Comparison of ENCODE assay signal across 1 cellular context in genomic region chr19:51552996-51553725, GRCh38.
TF ChIP-seq lines count a peak whose summit lies in the region.

No MANE protein-coding gene starts in this region.

TF ChIP-seq in K562, 482 proteins besides CTCF, POLR2A, EP300 and RAD21 (continued from another document and continues in another):
- TF ChIP-seq ZNF592 (IDR thresholded peaks at IDR 0.05) = 0 out of 2 replicates have a peak, but pooled peaks have one; percentile 25
- peak; percentile 29; the same call in 1 of the 2 replicates for TF ChIP-seq HCFC1 (IDR thresholded peaks at IDR 0.05; ENCODE audit: low read depth, low read length)
- peak in 1 of 2 experiments; percentile 17; a peak in 2 of 4 replicates for TF ChIP-seq TRIM24 (IDR thresholded peaks at IDR 0.05)
- no peak; the same call in 1 of the 2 replicates for TF ChIP-seq MGA (IDR thresholded peaks at IDR 0.05)
- peak; percentile 97 for TF ChIP-seq MXI1 (IDR thresholded peaks at IDR 0.05; ENCODE audit: low read depth, low read length)
- no peak for TF ChIP-seq ADNP (tag; IDR thresholded peaks at IDR 0.05)
- TF ChIP-seq SAP30 (IDR thresholded peaks at IDR 0.05; ENCODE audit: borderline replicate concordance, insufficient read depth, low read depth, low read length, poor library complexity, severe bottlenecking) = peak; percentile 95
- TF ChIP-seq STAT5B (CRISPR knock-in tag; IDR thresholded peaks at IDR 0.05) = no peak
- TF ChIP-seq MAZ (CRISPR knock-in tag; conservative IDR thresholded peaks at IDR 0.05 in 1 of 2, IDR thresholded peaks at IDR 0.05 in 1 of 2) = peak; percentile 58 to 94
- TF ChIP-seq ARID1B (IDR thresholded peaks at IDR 0.05) = peak; percentile 76
- no peak for TF ChIP-seq HDGF (IDR thresholded peaks at IDR 0.05)
- no peak for TF ChIP-seq KLF13 (tag; IDR thresholded peaks at IDR 0.05; ENCODE audit: borderline replicate concordance, low read depth)
- no peak for TF ChIP-seq FOXA1 (IDR thresholded peaks at IDR 0.05; ENCODE audit: borderline replicate concordance)
- no peak for TF ChIP-seq LEF1 (IDR thresholded peaks at IDR 0.05)
- no peak for TF ChIP-seq CCAR2 (IDR thresholded peaks at IDR 0.05; ENCODE audit: low read depth, low read length)
- TF ChIP-seq PPARD (CRISPR knock-in tag; IDR thresholded peaks at IDR 0.05) = no peak
- TF ChIP-seq ZNF133 (CRISPR knock-in tag; IDR thresholded peaks at IDR 0.05) = no peak
- TF ChIP-seq ETV5 (CRISPR knock-in tag; IDR thresholded peaks at IDR 0.05; ENCODE audit: low read depth) = peak; percentile 91
- TF ChIP-seq SREBF1 (IDR thresholded peaks at IDR 0.05; ENCODE audit: borderline replicate concordance, low read depth, low read length) = no peak
- TF ChIP-seq SPI1 (IDR thresholded peaks at IDR 0.05; ENCODE audit: borderline replicate concordance, low read depth, low read length) = peak; percentile 74; the same call in 1 of the 2 replicates
- TF ChIP-seq BCOR (IDR thresholded peaks at IDR 0.05) = no peak
- TF ChIP-seq ZNF239 (CRISPR knock-in tag; IDR thresholded peaks at IDR 0.05) = no peak
- no peak for TF ChIP-seq CBX8 (IDR thresholded peaks at IDR 0.05; ENCODE audit: borderline replicate concordance, extremely low read depth, low read depth, low read length, poor library complexity, severe bottlenecking)
- no peak for TF ChIP-seq KLF6 (CRISPR knock-in tag; IDR thresholded peaks at IDR 0.05; ENCODE audit: borderline replicate concordance)
- TF ChIP-seq XRCC3 (IDR thresholded peaks at IDR 0.05) = no peak
- no peak for TF ChIP-seq PHF8 (IDR thresholded peaks at IDR 0.05; ENCODE audit: borderline replicate concordance, low read length)
- TF ChIP-seq HDAC6 (IDR thresholded peaks at IDR 0.05; ENCODE audit: low read depth, low read length) = no peak
- TF ChIP-seq SMARCE1 (IDR thresholded peaks at IDR 0.05) = peak; percentile 53; the same call in 1 of the 2 replicates
- TF ChIP-seq SMAD1 (IDR thresholded peaks at IDR 0.05; ENCODE audit: low read depth, low read length, partially characterized antibody) = no peak
- no peak for TF ChIP-seq KLF1 (tag; IDR thresholded peaks at IDR 0.05)
- TF ChIP-seq AFF4 (CRISPR knock-in tag; IDR thresholded peaks at IDR 0.05) = peak; percentile 96
- TF ChIP-seq ZFP36 (IDR thresholded peaks at IDR 0.05; ENCODE audit: low read depth, low read length, partially characterized antibody) = no peak
- no peak for TF ChIP-seq PCBP2 (IDR thresholded peaks at IDR 0.05; ENCODE audit: low read depth, low read length, poor library complexity, severe bottlenecking)
- TF ChIP-seq MTA2 (IDR thresholded peaks at IDR 0.05; ENCODE audit: low read depth) = no peak
- no peak for TF ChIP-seq ARID2 (IDR thresholded peaks at IDR 0.05)
- peak in 1 of 2 experiments; percentile 78; a peak in 1 of 4 replicates for TF ChIP-seq ZNF639 (CRISPR knock-in tag; conservative IDR thresholded peaks at IDR 0.05 in 1 of 2, IDR thresholded peaks at IDR 0.05 in 1 of 2)
- no peak for TF ChIP-seq SAFB2 (IDR thresholded peaks at IDR 0.05; ENCODE audit: borderline replicate concordance, low read depth, low read length, severe bottlenecking)
- peak; percentile 83; the same call in 1 of the 2 replicates for TF ChIP-seq POLR2AphosphoS2 (IDR thresholded peaks at IDR 0.05; ENCODE audit: low read length)
